In genomic region chr16:88743693-88744519, GRCh38 we compare ENCODE assay signal across 8 cellular contexts. TPM values are rescaled to one million over a fixed set of nuclear protein-coding genes. Genes with fewer than 3 reads are reported as not detected.
A peak's percentile ranks its signal among the peaks of the same experiment; 100 is the strongest.
DNase-seq lines count a peak whose midpoint lies in the region; ATAC-seq, FAIRE-seq and TF ChIP-seq lines count a peak whose summit lies in the region.

No MANE protein-coding gene starts in this region.

- intact Hi-C loops in kidney (cut with DNase I) = no loop called here

- no peak overlapping the region for H3K4me3 ChIP-seq in MG63
- H3K4me3 ChIP-seq in cardiac fibroblast (replicated peaks in 1 of 2; ENCODE audit: low read depth in 2 of 2, low read length in 2 of 2) = no peak overlapping the region
- no peak overlapping the region for H3K4me3 ChIP-seq in kidney (ENCODE audit: low read length in 2 of 2)

- DNase-seq in EH (ENCODE audit: low read depth) (peak; percentile 68), MG63 (peak; percentile 52), cardiac fibroblast (ENCODE audit: low read depth in 2 of 2) (peak; percentile 68 to 76), kidney (no peak)
- DNase-seq in stimulated activated CD4-positive, alpha-beta T cell treated with anti-CD3 and anti-CD28 coated beads, Interleukin-1b, Interleukin-23, amount 100 ng/mL, for 48 hours = peak; percentile 62

- H3K27ac ChIP-seq in kidney (ENCODE audit: low read depth in 2 of 2, low read length in 2 of 2) = no peak overlapping the region

- ATAC-seq in activated CD4-positive, CD25-positive, alpha-beta regulatory T cell treated with anti-CD3 and anti-CD28 coated beads, Interleukin-2, amount 50 U/mL, for 24 hours = peak; percentile 54 to 57
- ATAC-seq in GM18511 (IDR thresholded peaks at IDR 0.05; ENCODE audit: unreplicated experiment) (no peak), HG03520 (IDR thresholded peaks at IDR 0.05; ENCODE audit: unreplicated experiment) (no peak)

- H3K4me1 ChIP-seq in kidney (ENCODE audit: control insufficient read depth in 1 of 2, insufficient read depth in 1 of 2, low read depth in 1 of 2, low read length in 2 of 2) = peaks cover 6 to 14% of the 10 kb centered on the region in 2 donors

- TF ChIP-seq CTCF in cardiac fibroblast (IDR thresholded peaks at IDR 0.05; ENCODE audit: low read depth, low read length) (peak; percentile 83), kidney (IDR thresholded peaks at IDR 0.05; ENCODE audit: borderline replicate concordance, extremely low read depth, insufficient read depth) (peak; percentile 68)

- H3K36me3 ChIP-seq in MG63 (no peaks in the 10 kb centered on the region; the same call in 1 of the 2 replicates), kidney (ENCODE audit: control insufficient read depth in 1 of 2, insufficient read depth in 2 of 2, low read length in 2 of 2) (no peaks in the 10 kb centered on the region)

- H3K9me3 ChIP-seq in MG63 = no peaks in the 10 kb centered on the region
- H3K9me3 ChIP-seq in kidney (ENCODE audit: control insufficient read depth in 1 of 2, low read length in 2 of 2) = no peaks in the 10 kb centered on the region

- no peaks in the 10 kb centered on the region for H3K27me3 ChIP-seq in MG63

- no peak overlapping the region for H3K9ac ChIP-seq in kidney (ENCODE audit: low read length in 2 of 2)

- FAIRE-seq in kidney (lab: Jason Lieb, UNC) = no peak

RNA-seq across cellular contexts. Expression of gene CTU2, which starts 37.6 kb away (rescaled TPM):
- 13.6 and 16.8 TPM in 2 replicates for total RNA-seq in MG63 (2014; rRNA removed; shearing (Covaris generic); ENCODE audit: low replicate concordance)
- total RNA-seq in kidney = 18.8 TPM
- 11.1 TPM for polyA plus RNA-seq in kidney (ENCODE audit: insufficient read depth, low read depth, low replicate concordance)

RNA-seq across cellular contexts. Expression of gene RNF166, which starts 37.7 kb away (rescaled TPM):
- total RNA-seq in MG63 (2014; rRNA removed; shearing (Covaris generic); ENCODE audit: low replicate concordance) = 16.5 and 20.2 TPM in 2 replicates
- 31.4 TPM for total RNA-seq in kidney
- polyA plus RNA-seq in kidney (ENCODE audit: insufficient read depth, low read depth, low replicate concordance) = 16.3 TPM

RNA-seq across cellular contexts. Expression of gene PIEZO1, which starts 41.1 kb away (rescaled TPM):
- 77.6 and 88.5 TPM in 2 replicates for total RNA-seq in MG63 (2014; rRNA removed; shearing (Covaris generic); ENCODE audit: low replicate concordance)
- total RNA-seq in kidney = 124 TPM
- 103 TPM for polyA plus RNA-seq in kidney (ENCODE audit: insufficient read depth, low read depth, low replicate concordance)

RNA-seq across cellular contexts. Expression of gene SNAI3, which starts 57.6 kb away (rescaled TPM):
- total RNA-seq in MG63 (2014; rRNA removed; shearing (Covaris generic); ENCODE audit: low replicate concordance) = not detected in 2 replicates
- total RNA-seq in kidney = 2.3 TPM
- polyA plus RNA-seq in kidney (ENCODE audit: insufficient read depth, low read depth, low replicate concordance) = 0.75 TPM

RNA-seq across cellular contexts. Expression of gene CDT1, which starts 59.7 kb away (rescaled TPM):
- total RNA-seq in MG63 (2014; rRNA removed; shearing (Covaris generic); ENCODE audit: low replicate concordance) = 9.3 and 14.3 TPM in 2 replicates
- total RNA-seq in kidney = 1.5 TPM
- 0.56 TPM for polyA plus RNA-seq in kidney (ENCODE audit: insufficient read depth, low read depth, low replicate concordance)

Comparison
In these comparisons a context has a peak if more than half of its experiments do, and no peak if none do; other contexts are left out.
1. ATAC-seq: peak in activated CD4-positive, CD25-positive, alpha-beta regulatory T cell treated with anti-CD3 and anti-CD28 coated beads, Interleukin-2, amount 50 U/mL, for 24 hours (2 of 2); none in GM18511 (single experiment) and HG03520 (single experiment).